ENCODE assay signal across 15 cellular contexts in the genomic region with DNA sequence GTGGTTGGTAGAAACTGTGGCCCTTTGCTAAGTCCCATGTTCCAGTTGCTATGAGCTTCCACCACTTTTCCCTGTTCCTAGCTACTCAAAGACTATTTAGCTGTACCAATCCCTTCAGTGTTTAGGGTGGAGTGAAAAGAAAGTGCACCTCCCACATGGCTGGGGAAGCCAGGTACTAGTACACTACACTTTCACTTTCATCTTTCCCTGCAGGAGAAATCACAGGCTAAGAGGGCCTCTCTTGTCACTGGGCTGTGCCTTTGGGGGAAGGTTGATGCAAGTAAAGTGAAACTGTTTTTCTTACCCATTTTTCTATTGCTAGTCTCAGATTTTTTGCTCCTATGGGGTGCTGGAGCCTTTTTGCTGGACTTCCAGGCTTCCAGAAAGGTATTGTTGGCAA. TPM values are rescaled to one million over a fixed set of nuclear protein-coding genes. Genes with fewer than 3 reads are reported as not detected.
DNase-seq lines count a peak whose midpoint lies in the region; ATAC-seq, FAIRE-seq and TF ChIP-seq lines count a peak whose summit lies in the region.
"Had no signal": no experiment of that assay in that cellular context is flagged by ENCODE, and none has a peak within 500 bp of the region (broad histone marks: within the 10 kb centered on the region; RNA-seq: fewer than 3 reads in every experiment).

No MANE protein-coding gene starts in this region.

- no peak overlapping the region for H3K4me3 Mint-ChIP-seq in immature natural killer cell

- peak overlapping the region; percentile 53; the same call in 1 of the 2 replicates for H4K5ac ChIP-seq in IMR-90 (ENCODE audit: low read depth, low read length)

- H3K27me3 ChIP-seq in IMR-90 (ENCODE audit: control insufficient read depth, insufficient read depth, low read length), result no peaks in the 10 kb centered on the region
- no peaks in the 10 kb centered on the region for H3K27me3 ChIP-seq in adipocyte (replicated peaks; ENCODE audit: control insufficient read depth, insufficient read depth, low read length)
- H3K27me3 ChIP-seq in lower lobe of right lung (ENCODE audit: low read depth), result no peaks in the 10 kb centered on the region
- H3K27me3 ChIP-seq: ascending aorta had no signal

- CTCF ChIA-PET in IMR-90 (lab: Yijun Ruan, JAX), result no interaction called here

- peak overlapping the region; percentile 38; the same call in 1 of the 2 replicates for H4K91ac ChIP-seq in IMR-90 (ENCODE audit: insufficient read depth, low read depth, low read length)

- H3K18ac ChIP-seq in IMR-90 (ENCODE audit: low read depth, low read length), result peak overlapping the region; percentile 49; the same call in 1 of the 2 replicates

- H4K8ac ChIP-seq in IMR-90 (ENCODE audit: low read depth in 2 of 2, low read length in 2 of 2), result no peak overlapping the region

- H3K27ac ChIP-seq in IMR-90 (ENCODE audit: insufficient read depth, low read length) (no peak overlapping the region), lower lobe of right lung (no peak overlapping the region)
- H3K27ac ChIP-seq: ascending aorta, epithelial cell of prostate had no signal

- no TSS peak for BruUV-seq in IMR-90 (replicated peaks; lab: Mats Ljungman, UMichigan)

- no peak overlapping the region for H3K4me3 ChIP-seq in IMR-90 (ENCODE audit: insufficient read depth, low read depth, low read length)
- no peak overlapping the region for H3K4me3 ChIP-seq in adipocyte (ENCODE audit: low read length)
- H3K4me3 ChIP-seq in lower lobe of right lung, result no peak overlapping the region
- H3K4me3 ChIP-seq: ascending aorta had no signal

- no peaks in the 10 kb centered on the region for H3K36me3 ChIP-seq in IMR-90 (ENCODE audit: control insufficient read depth, insufficient read depth, low read length)
- no peaks in the 10 kb centered on the region for H3K36me3 ChIP-seq in adipocyte (ENCODE audit: control insufficient read depth, insufficient read depth, low read length, severe bottlenecking)
- H3K36me3 ChIP-seq in lower lobe of right lung, result no peaks in the 10 kb centered on the region
- H3K36me3 ChIP-seq: ascending aorta had no signal

- TF ChIP-seq CTCF in IMR-90 (conservative IDR thresholded peaks at IDR 0.05; ENCODE audit: low read depth, low read length) (no peak), lower lobe of right lung (IDR thresholded peaks at IDR 0.05) (no peak)

- H3K27ac Mint-ChIP-seq in immature natural killer cell, result no peak overlapping the region

- H2BK20ac ChIP-seq in IMR-90 (ENCODE audit: low read depth, low read length), result peak overlapping the region; percentile 52; the same call in 1 of the 2 replicates

- peaks cover 9% of the 10 kb centered on the region for H3K9me3 ChIP-seq in IMR-90 (ENCODE audit: control insufficient read depth, insufficient read depth, low read length)
- H3K9me3 ChIP-seq in adipocyte (ENCODE audit: control insufficient read depth, low read length), result peaks cover 23% of the 10 kb centered on the region
- H3K9me3 ChIP-seq in lower lobe of right lung, result peaks cover 16% of the 10 kb centered on the region

- FAIRE-seq in GM12891 (lab: Jason Lieb, UNC), result peak; percentile 86

- H2AK9ac ChIP-seq in IMR-90 (replicated peaks; ENCODE audit: low read depth, low read length, poor library complexity), result no peak overlapping the region

- peaks cover 7 to 35% (median 24%) of the 10 kb centered on the region in 6 donors for H3K9me3 Mint-ChIP-seq in immature natural killer cell

- DNase-seq in GM12891 (ENCODE audit: insufficient read length, low spot score), result no peak
- DNase-seq in IMR-90, result peak; percentile 49
- peak; percentile 8 for DNase-seq in adipocyte (ENCODE audit: low read depth)
- DNase-seq in lower lobe of right lung, result no peak
- DNase-seq in immature natural killer cell, result no peak
- DNase-seq in NCI-H1930 (lab: John Stamatoyannopoulos, UW), result no peak
- no peak for DNase-seq in superior temporal gyrus (ENCODE audit: extremely low spot score)
- DNase-seq: KBM-7; kidney glomerular epithelial cell; NCI-H446 treated with DMSO at 0.1 percent for 48 hours; nucleus accumbens; SK-N-SH; stimulated activated CD4-positive, alpha-beta T cell treated with anti-CD3 and anti-CD28 coated beads, Interleukin-2, amount 100 ng/mL, for 48 hours had no signal

- peak overlapping the region; percentile 64; the same call in 1 of the 2 replicates for H3K4ac ChIP-seq in IMR-90 (ENCODE audit: low read depth, low read length)

- TF ChIP-seq POLR2A in GM12891 (IDR thresholded peaks at IDR 0.05; ENCODE audit: low read depth, low read length), result no peak
- TF ChIP-seq POLR2A in IMR-90 (IDR thresholded peaks at IDR 0.05; ENCODE audit: low read depth, low read length), result no peak

- peaks cover 0 to 11% (median 10%) of the 10 kb centered on the region in 3 donors for H3K27me3 Mint-ChIP-seq in immature natural killer cell (ENCODE audit: low read depth in 3 of 3)

- H3K56ac ChIP-seq in IMR-90 (ENCODE audit: extremely low read depth, insufficient read depth, low read length), result no peak overlapping the region

- peak overlapping the region; percentile 61; the same call in 1 of the 2 replicates for H2BK120ac ChIP-seq in IMR-90 (ENCODE audit: low read depth, low read length)

- POLR2A ChIA-PET in IMR-90 (lab: Charles Lee; ENCODE audit: unreplicated experiment), result no interaction called here

- ATAC-seq in IMR-90 (ENCODE audit: low read depth) (peak; percentile 11; the same call in 1 of the 2 replicates), lower lobe of right lung (peak; percentile 89 to 94)

- H3K9ac ChIP-seq in IMR-90 (ENCODE audit: low read depth, low read length) (no peak overlapping the region), adipocyte (ENCODE audit: low read length) (no peak overlapping the region)
- H3K9ac ChIP-seq: SK-N-SH had no signal

- dilution Hi-C loops in IMR-90 (cut with HindIII; ENCODE audit: low sequenced_read_pairs, unreplicated experiment), result no loop called here

- H3K4me1 ChIP-seq in IMR-90 (ENCODE audit: control insufficient read depth, insufficient read depth, low read length) (peaks cover 7% of the 10 kb centered on the region; the same call in 1 of the 2 replicates), adipocyte (ENCODE audit: control insufficient read depth, insufficient read depth, low read length) (peaks cover 13% of the 10 kb centered on the region), lower lobe of right lung (no peaks in the 10 kb centered on the region)
- H3K4me1 ChIP-seq: ascending aorta had no signal

- H3K4me2 ChIP-seq in IMR-90 (ENCODE audit: low read depth, low read length), result peak overlapping the region; percentile 42
- H3K4me2 ChIP-seq: SK-N-SH had no signal

- no peaks in the 10 kb centered on the region for H4K20me1 ChIP-seq in IMR-90 (ENCODE audit: insufficient read depth, low read length)

- TF ChIP-seq RAD21 in IMR-90 (IDR thresholded peaks at IDR 0.05; ENCODE audit: low read length), result no peak

- intact Hi-C loops in IMR-90 (cut with micrococcal nuclease), result loop anchor here (5.0 to 10.0 kb wide), 2 partner anchors 255 to 683 kb away; no protein-coding TSS in a partner anchor
- intact Hi-C loops in lower lobe of right lung (cut with DNase I), result no loop called here

- H3K79me1 ChIP-seq in IMR-90 (ENCODE audit: low read depth in 1 of 2, low read length in 2 of 2), result no peaks in the 10 kb centered on the region

- peak overlapping the region; percentile 31; the same call in 1 of the 2 replicates for H3K14ac ChIP-seq in IMR-90 (replicated peaks; ENCODE audit: low read depth, low read length)

- H3K9me1 ChIP-seq in IMR-90 (ENCODE audit: insufficient read depth, low read length), result no peaks in the 10 kb centered on the region

- peak overlapping the region; percentile 35; the same call in 1 of the 2 replicates for H2AK5ac ChIP-seq in IMR-90 (ENCODE audit: low read depth, low read length)

- H2AFZ ChIP-seq in IMR-90 (replicated peaks; ENCODE audit: low read length, poor library complexity), result peak overlapping the region; percentile 72

- in situ Hi-C loops in IMR-90 (cut with MboI; ENCODE audit: low sequenced_read_pairs), result loop anchor here (10.0 kb wide), 1 partner anchor 683 kb away; no protein-coding TSS in a partner anchor

- peak overlapping the region; percentile 79; the same call in 1 of the 3 replicates for H2BK15ac ChIP-seq in IMR-90 (ENCODE audit: low read depth, low read length)

- H3K36me3 Mint-ChIP-seq in immature natural killer cell, result peaks cover 13 to 16% (median 14%) of the 10 kb centered on the region in 3 donors

- peak overlapping the region; percentile 3; the same call in 1 of the 2 replicates for H3K23ac ChIP-seq in IMR-90 (ENCODE audit: low read depth, low read length)

- H3K4me1 Mint-ChIP-seq in immature natural killer cell, result peaks cover 10 to 13% of the 10 kb centered on the region in 2 donors

- H2BK5ac ChIP-seq in IMR-90 (ENCODE audit: low read depth, low read length, poor library complexity, severe bottlenecking), result peak overlapping the region; percentile 34

TF ChIP-seq in GM12891, 5 proteins besides CTCF, POLR2A, EP300 and RAD21:
- TF ChIP-seq POLR2AphosphoS5 (IDR thresholded peaks at IDR 0.05; ENCODE audit: low read depth, low read length), result no peak
- no peak for TF ChIP-seq PAX5 (IDR thresholded peaks at IDR 0.05; ENCODE audit: insufficient read depth, low read length, severe bottlenecking)
- no peak for TF ChIP-seq TAF1 (IDR thresholded peaks at IDR 0.05; ENCODE audit: low read depth, low read length)
- TF ChIP-seq SPI1 (IDR thresholded peaks at IDR 0.05; ENCODE audit: low read depth, low read length), result no peak
- TF ChIP-seq POU2F2 (IDR thresholded peaks at IDR 0.05; ENCODE audit: low read depth, low read length), result no peak
TF ChIP-seq in GM12891: peak in this region for 0.

TF ChIP-seq in IMR-90, 13 proteins besides CTCF, POLR2A, EP300 and RAD21 (continues in another document):
- no peak for TF ChIP-seq RFX5 (IDR thresholded peaks at IDR 0.05; ENCODE audit: low read depth, low read length)

RNA-seq across cellular contexts. Expression of a gene that starts 33.5 kb away (rescaled TPM):
- 360 TPM for polyA plus RNA-seq in GM12891 (2012; ENCODE audit: low read depth, missing spikeins)
- 192 and 322 TPM in 2 replicates for total RNA-seq in IMR-90 (2012; rRNA removed)
- 261 and 325 TPM in 2 replicates for polyA plus RNA-seq in IMR-90 (2012; rRNA removed)
- polyA plus RNA-seq in IMR-90 (2012; cell fraction: cytosol; rRNA removed), result 28.4 and 79.6 TPM in 2 replicates
- polyA plus RNA-seq in IMR-90 (2012; cell fraction: nucleus; rRNA removed; ENCODE audit: low replicate concordance), result 30.5 and 89.8 TPM in 2 replicates
- total RNA-seq in lower lobe of right lung, result 16.6 TPM
- polyA plus RNA-seq in immature natural killer cell, result 10 to 100 TPM; 34.4 to 48.9 (median 45.9) TPM
- total RNA-seq: ascending aorta had no signal

RNA-seq across cellular contexts. Expression of a gene that starts 40.8 kb away (rescaled TPM):
- 15.7 TPM for polyA plus RNA-seq in GM12891 (2012; ENCODE audit: low read depth, missing spikeins)
- total RNA-seq in IMR-90 (2012; rRNA removed) (18.8 and 19.7 TPM in 2 replicates), lower lobe of right lung (55.6 TPM)
- polyA plus RNA-seq in IMR-90 (2012; rRNA removed) (14.4 and 16.4 TPM in 2 replicates), immature natural killer cell (10 to 100 TPM in 1 of 3 donors, 1 to 10 TPM in 2; 3.9 to 16.4 (median 9.7) TPM)
- 5.2 and 5.9 TPM in 2 replicates for polyA plus RNA-seq in IMR-90 (2012; cell fraction: cytosol; rRNA removed)
- polyA plus RNA-seq in IMR-90 (2012; cell fraction: nucleus; rRNA removed; ENCODE audit: low replicate concordance), result 28.0 and 65.2 TPM in 2 replicates

Comparison
In these comparisons a context has a peak if more than half of its experiments do, and no peak if none do; other contexts are left out.
1. DNase-seq: peak in IMR-90 (single experiment) and adipocyte (single experiment); none in GM12891 (single experiment), lower lobe of right lung (single experiment), immature natural killer cell (0 of 3), NCI-H1930 (0 of 2) and superior temporal gyrus (single experiment).
2. RNA of a gene that starts 33.5 kb away (total RNA-seq): 192 to 322 TPM in IMR-90; 16.6 TPM in lower lobe of right lung (single experiment); every median in the first group is over 10 times any median in the second.